17 cellular contexts compared by ENCODE assay signal in the genomic region with DNA sequence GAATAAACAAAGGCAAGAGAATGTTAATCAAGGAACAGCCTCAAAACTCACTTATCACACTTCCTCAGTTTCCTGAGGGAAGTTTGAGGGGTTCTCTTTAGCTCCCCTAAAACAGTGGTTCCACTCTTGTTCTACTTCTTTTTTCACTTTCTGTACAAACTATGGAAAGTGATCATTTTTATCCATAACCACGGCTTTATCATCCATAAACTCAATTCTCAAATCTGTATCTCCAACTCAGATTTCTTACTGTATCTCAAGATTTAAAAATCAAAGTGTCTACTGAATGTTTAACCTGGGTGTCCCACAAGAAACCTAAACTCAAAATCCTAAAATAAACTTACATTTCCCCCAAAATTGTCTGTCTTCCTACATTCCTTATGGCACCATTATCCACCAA. TPM values are rescaled to one million over a fixed set of nuclear protein-coding genes. Genes with fewer than 3 reads are reported as not detected.
DNase-seq lines count a peak whose midpoint lies in the region; ATAC-seq and TF ChIP-seq lines count a peak whose summit lies in the region.
"Had no signal": no experiment of that assay in that cellular context is flagged by ENCODE, and none has a peak within 500 bp of the region (broad histone marks: within the 10 kb centered on the region; RNA-seq: fewer than 3 reads in every experiment).

No MANE protein-coding gene starts in this region.

- H4K91ac ChIP-seq in mesenchymal stem cell (ENCODE audit: low read length), result no peak overlapping the region

- no peaks in the 10 kb centered on the region for H3K9me3 Mint-ChIP-seq in activated T-cell treated with anti-CD3 and anti-CD28 coated beads, Interleukin-2, amount 50 U/mL, for 24 hours
- no peaks in the 10 kb centered on the region for H3K9me3 Mint-ChIP-seq in HFFc6
- H3K9me3 Mint-ChIP-seq in activated T-helper 17 cell treated with anti-CD3 and anti-CD28 coated beads, Interleukin-2, amount 50 U/mL, for 72 hours, result no peaks in the 10 kb centered on the region

- H2BK12ac ChIP-seq in mesenchymal stem cell (ENCODE audit: low read length in 2 of 2), result no peak overlapping the region

- H3K4me3 ChIP-seq in mesenchymal stem cell (ENCODE audit: insufficient read depth in 1 of 2, low read depth in 1 of 2, low read length in 2 of 2) (no peak overlapping the region), coronary artery (no peak overlapping the region)
- H3K4me3 ChIP-seq: SJSA1 had no signal

- H3K27me3 ChIP-seq in mesenchymal stem cell (ENCODE audit: control insufficient read depth in 1 of 2, insufficient read depth in 1 of 2, low read length in 2 of 2), result no peaks in the 10 kb centered on the region
- H3K27me3 ChIP-seq: SJSA1 had no signal

- H2AK5ac ChIP-seq in mesenchymal stem cell (ENCODE audit: low read length, severe bottlenecking), result no peak overlapping the region

- H3K27me3 Mint-ChIP-seq in activated T-cell treated with anti-CD3 and anti-CD28 coated beads, Interleukin-2, amount 50 U/mL, for 24 hours, result no peaks in the 10 kb centered on the region
- H3K27me3 Mint-ChIP-seq in HFFc6 (ENCODE audit: insufficient read depth), result no peaks in the 10 kb centered on the region; the same call in 1 of the 2 replicates
- no peaks in the 10 kb centered on the region for H3K27me3 Mint-ChIP-seq in activated T-helper 17 cell treated with anti-CD3 and anti-CD28 coated beads, Interleukin-2, amount 50 U/mL, for 72 hours

- WGBS in mesenchymal stem cell, result 98% methylated on average over 1 of the region's 1 CpG

- no peaks in the 10 kb centered on the region for H3K9me3 ChIP-seq in mesenchymal stem cell (ENCODE audit: control insufficient read depth, low read length)
- H3K9me3 ChIP-seq: SJSA1 had no signal

- no peak overlapping the region for H3K4me2 ChIP-seq in mesenchymal stem cell (ENCODE audit: low read length, poor library complexity, severe bottlenecking)

- H3K18ac ChIP-seq in mesenchymal stem cell (ENCODE audit: low read depth in 1 of 2, low read length in 2 of 2), result no peak overlapping the region

- peaks cover 66% of the 10 kb centered on the region for H3K4me1 Mint-ChIP-seq in activated T-cell treated with anti-CD3 and anti-CD28 coated beads, Interleukin-2, amount 50 U/mL, for 24 hours (ENCODE audit: low read depth)
- peaks cover 56% of the 10 kb centered on the region for H3K4me1 Mint-ChIP-seq in HFFc6 (ENCODE audit: low read depth)
- peaks cover 29% of the 10 kb centered on the region for H3K4me1 Mint-ChIP-seq in activated T-helper 17 cell treated with anti-CD3 and anti-CD28 coated beads, Interleukin-2, amount 50 U/mL, for 72 hours

- H3K23ac ChIP-seq in mesenchymal stem cell (ENCODE audit: low read length in 2 of 2), result no peak overlapping the region

- H3K14ac ChIP-seq in mesenchymal stem cell (ENCODE audit: low read length in 2 of 2), result no peak overlapping the region

- H3K4ac ChIP-seq in mesenchymal stem cell (ENCODE audit: low read depth in 1 of 2, low read length in 2 of 2), result no peak overlapping the region

- H3K27ac ChIP-seq in mesenchymal stem cell (ENCODE audit: low read length, poor library complexity, severe bottlenecking) (no peak overlapping the region), coronary artery (no peak overlapping the region)

- H3K79me1 ChIP-seq in mesenchymal stem cell (replicated peaks; ENCODE audit: low read length, poor library complexity, severe bottlenecking), result peaks cover 3% of the 10 kb centered on the region

- peaks cover 13% of the 10 kb centered on the region for H3K4me1 ChIP-seq in mesenchymal stem cell (ENCODE audit: control insufficient read depth, insufficient read depth, low read depth, low read length)

- H3K36me3 ChIP-seq in mesenchymal stem cell (ENCODE audit: control insufficient read depth in 1 of 2, insufficient read depth in 2 of 2, low read depth in 1 of 2, low read length in 2 of 2), result peaks cover 10 to 31% of the 10 kb centered on the region in 2 experiments

- TF ChIP-seq CTCF in HFFc6 (IDR thresholded peaks at IDR 0.05) (no peak), coronary artery (IDR thresholded peaks at IDR 0.05) (no peak)

- no peak for DNase-seq in activated T-cell treated with anti-CD3 and anti-CD28 coated beads, Interleukin-2, amount 50 U/mL, for 24 hours
- DNase-seq in activated T-cell treated with anti-CD3 and anti-CD28 coated beads for 4 hours (no peak), HFFc6 (no peak), mesenchymal stem cell (no peak), GF-D8 (lab: John Stamatoyannopoulos, UW) (no peak), coronary artery (ENCODE audit: low spot score) (no peak)
- DNase-seq in activated effector memory CD4-positive, alpha-beta T cell treated with anti-CD3 and anti-CD28 coated beads, Interleukin-2, amount 50 U/mL, for 16 hours, result no peak
- DNase-seq: activated CD4-positive, CD25-positive, alpha-beta regulatory T cell treated with anti-CD3 and anti-CD28 coated beads, Interleukin-2, amount 50 U/mL, for 72 hours; amygdala; left cardiac atrium; NCI-H1694; occipital lobe; right cardiac atrium; T1000 had no signal

- peak overlapping the region; percentile 2 for H3K9ac ChIP-seq in mesenchymal stem cell (ENCODE audit: low read length)

- peak overlapping the region; percentile 78 for H3K27ac Mint-ChIP-seq in activated T-cell treated with anti-CD3 and anti-CD28 coated beads, Interleukin-2, amount 50 U/mL, for 24 hours
- peak overlapping the region; percentile 4; the same call in 1 of the 2 replicates for H3K27ac Mint-ChIP-seq in HFFc6
- peak overlapping the region; percentile 80 for H3K27ac Mint-ChIP-seq in activated T-helper 17 cell treated with anti-CD3 and anti-CD28 coated beads, Interleukin-2, amount 50 U/mL, for 72 hours

- H3K4me3 Mint-ChIP-seq in activated T-cell treated with anti-CD3 and anti-CD28 coated beads, Interleukin-2, amount 50 U/mL, for 24 hours, result peak overlapping the region; percentile 12
- no peak overlapping the region for H3K4me3 Mint-ChIP-seq in HFFc6
- peak overlapping the region; percentile 93 for H3K4me3 Mint-ChIP-seq in activated T-helper 17 cell treated with anti-CD3 and anti-CD28 coated beads, Interleukin-2, amount 50 U/mL, for 72 hours

- H2BK15ac ChIP-seq in mesenchymal stem cell (ENCODE audit: low read depth, poor library complexity, severe bottlenecking), result no peak overlapping the region

- H3K36me3 Mint-ChIP-seq in activated T-cell treated with anti-CD3 and anti-CD28 coated beads, Interleukin-2, amount 50 U/mL, for 24 hours (ENCODE audit: low read depth), result peaks cover 91% of the 10 kb centered on the region
- peaks cover 13% of the 10 kb centered on the region; the same call in 1 of the 2 replicates for H3K36me3 Mint-ChIP-seq in HFFc6 (ENCODE audit: low read depth)
- peaks cover 87% of the 10 kb centered on the region for H3K36me3 Mint-ChIP-seq in activated T-helper 17 cell treated with anti-CD3 and anti-CD28 coated beads, Interleukin-2, amount 50 U/mL, for 72 hours (ENCODE audit: low read depth)

- no peak overlapping the region for H2BK5ac ChIP-seq in mesenchymal stem cell (ENCODE audit: low read depth, low read length, poor library complexity, severe bottlenecking)

- H2BK120ac ChIP-seq in mesenchymal stem cell (ENCODE audit: low read depth, low read length), result no peak overlapping the region

- no peak overlapping the region for H4K8ac ChIP-seq in mesenchymal stem cell (ENCODE audit: low read length)

- H2AFZ ChIP-seq in mesenchymal stem cell (ENCODE audit: low read depth, low read length), result no peak overlapping the region

- ATAC-seq in activated T-helper 17 cell treated with anti-CD3 and anti-CD28 coated beads, Interleukin-2, amount 50 U/mL, for 72 hours (replicated peaks), result no peak
- ATAC-seq: left cardiac atrium, right cardiac atrium had no signal

RNA-seq across cellular contexts. Expression of a gene that starts 3.9 kb away (rescaled TPM):
- 100 to 1,000 TPM in 2 of 6 experiments, 10 to 100 TPM in 4; 77.4 to 114 (median 92.8) TPM for total RNA-seq in HFFc6 (2021; fragmentation: NEBNext Ultra II Directional; extraction: Animal tissue kit (Norgen Biotek cat#: 25700))
- total RNA-seq in activated T-helper 17 cell treated with anti-CD3 and anti-CD28 coated beads, Interleukin-2, amount 50 U/mL, for 72 hours, result 100 to 1,000 TPM in 1 of 2 donors, 10 to 100 TPM in 1; 72.1 to 107 TPM
- polyA plus RNA-seq in mesenchymal stem cell (2013, experiment 1 of 2), result 252 TPM
- polyA plus RNA-seq in mesenchymal stem cell (2013, experiment 2 of 2), result 245 TPM

RNA-seq across cellular contexts. Expression of a gene that starts 4.0 kb away (rescaled TPM):
- 10 to 100 TPM; 26.2 to 35.1 (median 32.5) TPM for total RNA-seq in HFFc6 (2021; fragmentation: NEBNext Ultra II Directional; extraction: Animal tissue kit (Norgen Biotek cat#: 25700))
- total RNA-seq in activated T-helper 17 cell treated with anti-CD3 and anti-CD28 coated beads, Interleukin-2, amount 50 U/mL, for 72 hours, result 10 to 100 TPM; 38.9 to 74.6 TPM
- polyA plus RNA-seq in mesenchymal stem cell (2013, experiment 1 of 2), result 28.8 TPM
- polyA plus RNA-seq in mesenchymal stem cell (2013, experiment 2 of 2), result 28.9 TPM

RNA-seq across cellular contexts. Expression of a gene that starts 15.8 kb away (rescaled TPM):
- total RNA-seq in HFFc6 (2021; fragmentation: NEBNext Ultra II Directional; extraction: Animal tissue kit (Norgen Biotek cat#: 25700)), result 1 to 10 TPM; 1.3 to 2.7 (median 2.1) TPM
- not detected for total RNA-seq in activated T-helper 17 cell treated with anti-CD3 and anti-CD28 coated beads, Interleukin-2, amount 50 U/mL, for 72 hours
- 1.3 TPM for polyA plus RNA-seq in mesenchymal stem cell (2013, experiment 1 of 2)
- polyA plus RNA-seq in mesenchymal stem cell (2013, experiment 2 of 2), result 1.7 TPM
- total RNA-seq: SJSA1 had no signal

RNA-seq across cellular contexts. Expression of a gene that starts 18.6 kb away (rescaled TPM):
- total RNA-seq in HFFc6 (2021; fragmentation: NEBNext Ultra II Directional; extraction: Animal tissue kit (Norgen Biotek cat#: 25700)), result 10 to 100 TPM; 29.8 to 39.2 (median 36.0) TPM
- total RNA-seq in activated T-helper 17 cell treated with anti-CD3 and anti-CD28 coated beads, Interleukin-2, amount 50 U/mL, for 72 hours, result 10 to 100 TPM; 39.9 to 41.3 TPM
- 23.9 TPM for polyA plus RNA-seq in mesenchymal stem cell (2013, experiment 1 of 2)
- polyA plus RNA-seq in mesenchymal stem cell (2013, experiment 2 of 2), result 25.8 TPM

RNA-seq across cellular contexts. Expression of a gene that starts 24.6 kb away (rescaled TPM):
- under 1 TPM in 2 of 6 experiments, not detected in 4; 0.09 to 0.14 TPM for total RNA-seq in HFFc6 (2021; fragmentation: NEBNext Ultra II Directional; extraction: Animal tissue kit (Norgen Biotek cat#: 25700))
- total RNA-seq in activated T-helper 17 cell treated with anti-CD3 and anti-CD28 coated beads, Interleukin-2, amount 50 U/mL, for 72 hours, result under 1 TPM; 0.22 to 0.32 TPM
- 0.03 TPM for polyA plus RNA-seq in mesenchymal stem cell (2013, experiment 1 of 2)
- 0.01 TPM for polyA plus RNA-seq in mesenchymal stem cell (2013, experiment 2 of 2)
- total RNA-seq: LHCN-M2, occipital lobe, right cardiac atrium had no signal

Comparison
In these comparisons a context has a peak if more than half of its experiments do, and no peak if none do; other contexts are left out.
1. H3K27ac Mint-ChIP-seq: peak in every context shown above with its lines; median percentile 80 in activated T-helper 17 cell treated with anti-CD3 and anti-CD28 coated beads, Interleukin-2, amount 50 U/mL, for 72 hours; 78 in activated T-cell treated with anti-CD3 and anti-CD28 coated beads, Interleukin-2, amount 50 U/mL, for 24 hours; 4 in HFFc6.